ENCODE assay signal across 10 cellular contexts in genomic region chr22:42805998-42806481, GRCh38. TPM values are rescaled to one million over a fixed set of nuclear protein-coding genes. Genes with fewer than 3 reads are reported as not detected.
DNase-seq lines count a peak whose midpoint lies in the region; ATAC-seq and TF ChIP-seq lines count a peak whose summit lies in the region.
"Had no signal": no experiment of that assay in that cellular context is flagged by ENCODE, and none has a peak within 500 bp of the region (broad histone marks: within the 10 kb centered on the region; RNA-seq: fewer than 3 reads in every experiment).

No MANE protein-coding gene starts in this region.

- CTCF ChIA-PET in Calu3 (lab: Charles Lee) = interaction anchor here (0.7 to 1.3 kb wide), 3 partner anchors 14 to 416 kb away, joined by 3 read pairs; no protein-coding TSS in a partner anchor

- no peak for TF ChIP-seq CTCF in Calu3 (IDR thresholded peaks at IDR 0.05; ENCODE audit: unreplicated experiment)
- no peak for TF ChIP-seq CTCF in VCaP (conservative IDR thresholded peaks at IDR 0.05)
- TF ChIP-seq CTCF in sigmoid colon (IDR thresholded peaks at IDR 0.05) = no peak

- no peaks in the 10 kb centered on the region for H3K9me3 ChIP-seq in sigmoid colon

- peaks cover 24 to 92% (median 49%) of the 10 kb centered on the region in 4 donors for H3K36me3 ChIP-seq in sigmoid colon

- H3K27ac Mint-ChIP-seq in Calu3 (ENCODE audit: unreplicated experiment) = peak overlapping the region; percentile 88
- no peak overlapping the region for H3K27ac Mint-ChIP-seq in activated T-helper 1 cell treated with anti-CD3 and anti-CD28 coated beads, Interleukin-12 subunit alpha, Interleukin-12 subunit beta, Interleukin-2, Interleukin-4 antibody, amounts not matched to agents 30 ng/mL and 10 ng/mL and 1 ng/mL, durations not matched to agents 14 hours and 24 hours and 36 hours

- H3K27me3 ChIP-seq in sigmoid colon = no peaks in the 10 kb centered on the region

- TF ChIP-seq EP300 in sigmoid colon (IDR thresholded peaks at IDR 0.05) = no peak

- DNase-seq in Calu3 (no peak), left cardiac atrium (no peak), sigmoid colon (no peak), NCI-H2107 treated with DMSO at 0.1 percent for 48 hours (lab: John Stamatoyannopoulos, UW; ENCODE audit: unreplicated experiment) (no peak), NCI-H1092 treated with DMSO at 0.1 percent for 48 hours (lab: John Stamatoyannopoulos, UW) (no peak)
- no peak for DNase-seq in activated CD4-positive, alpha-beta T cell treated with anti-CD3 and anti-CD28 coated beads, Interleukin-2, amount 50 U/mL, for 48 hours
- no peak for DNase-seq in activated T-helper 1 cell treated with anti-CD3 and anti-CD28 coated beads, Interleukin-12 subunit alpha, Interleukin-12 subunit beta, Interleukin-2, Interleukin-4 antibody, amounts not matched to agents 30 ng/mL and 10 ng/mL and 1 ng/mL, durations not matched to agents 14 hours and 24 hours and 36 hours (ENCODE audit: low spot score)
- DNase-seq: COR-L47; stimulated activated CD4-positive, alpha-beta T cell treated with anti-CD3 and anti-CD28 coated beads, Interleukin-4, amount 100 ng/mL, for 1 hour had no signal

- H3K4me3 Mint-ChIP-seq in Calu3 (ENCODE audit: low read depth, unreplicated experiment) = peak overlapping the region; percentile 48
- no peak overlapping the region for H3K4me3 Mint-ChIP-seq in activated T-helper 1 cell treated with anti-CD3 and anti-CD28 coated beads, Interleukin-12 subunit alpha, Interleukin-12 subunit beta, Interleukin-2, Interleukin-4 antibody, amounts not matched to agents 30 ng/mL and 10 ng/mL and 1 ng/mL, durations not matched to agents 14 hours and 24 hours and 36 hours

- peaks cover 60% of the 10 kb centered on the region for H3K36me3 Mint-ChIP-seq in Calu3 (ENCODE audit: insufficient read depth, unreplicated experiment)
- peaks cover 15% of the 10 kb centered on the region for H3K36me3 Mint-ChIP-seq in activated T-helper 1 cell treated with anti-CD3 and anti-CD28 coated beads, Interleukin-12 subunit alpha, Interleukin-12 subunit beta, Interleukin-2, Interleukin-4 antibody, amounts not matched to agents 30 ng/mL and 10 ng/mL and 1 ng/mL, durations not matched to agents 14 hours and 24 hours and 36 hours (ENCODE audit: low read depth)

- 90 to 91% methylated on average over 9 of the region's 9 CpGs for WGBS in sigmoid colon, 2 donors

- no peak for TF ChIP-seq POLR2A in sigmoid colon (IDR thresholded peaks at IDR 0.05)

- no peaks in the 10 kb centered on the region for H3K4me1 ChIP-seq in sigmoid colon

- no peaks in the 10 kb centered on the region for H3K27me3 Mint-ChIP-seq in Calu3 (ENCODE audit: unreplicated experiment)
- no peaks in the 10 kb centered on the region for H3K27me3 Mint-ChIP-seq in activated T-helper 1 cell treated with anti-CD3 and anti-CD28 coated beads, Interleukin-12 subunit alpha, Interleukin-12 subunit beta, Interleukin-2, Interleukin-4 antibody, amounts not matched to agents 30 ng/mL and 10 ng/mL and 1 ng/mL, durations not matched to agents 14 hours and 24 hours and 36 hours (ENCODE audit: insufficient read depth)

- H3K27ac ChIP-seq in VCaP (peak overlapping the region; percentile 100), sigmoid colon (peak overlapping the region; percentile 2 to 64 (median 30))

- BruUV-seq in Calu3 (replicated peaks; lab: Mats Ljungman, UMichigan) = no TSS peak

- intact Hi-C loops in Calu3 (cut with micrococcal nuclease; ENCODE audit: unreplicated experiment) (loop anchor here (2.0 kb wide), 1 partner anchor 15 kb away; no protein-coding TSS in a partner anchor), left cardiac atrium (cut with DNase I) (no loop called here), sigmoid colon (cut with DNase I) (no loop called here)
- intact Hi-C loops in activated T-helper 1 cell treated with anti-CD3 and anti-CD28 coated beads, Interleukin-12 subunit alpha, Interleukin-12 subunit beta, Interleukin-2, Interleukin-4 antibody, amounts not matched to agents 30 ng/mL and 10 ng/mL and 1 ng/mL, durations not matched to agents 14 hours and 24 hours and 36 hours (cut with micrococcal nuclease) = no loop called here

- H3K4me3 ChIP-seq in sigmoid colon = no peak overlapping the region

- peaks cover 16% of the 10 kb centered on the region for H3K4me1 Mint-ChIP-seq in Calu3 (ENCODE audit: low read depth, unreplicated experiment)
- peaks cover 4% of the 10 kb centered on the region for H3K4me1 Mint-ChIP-seq in activated T-helper 1 cell treated with anti-CD3 and anti-CD28 coated beads, Interleukin-12 subunit alpha, Interleukin-12 subunit beta, Interleukin-2, Interleukin-4 antibody, amounts not matched to agents 30 ng/mL and 10 ng/mL and 1 ng/mL, durations not matched to agents 14 hours and 24 hours and 36 hours (ENCODE audit: low read depth)

- ATAC-seq in left cardiac atrium = peak; percentile 2 to 40

- H3K9me3 Mint-ChIP-seq in Calu3 (ENCODE audit: low read depth, unreplicated experiment) = no peaks in the 10 kb centered on the region
- no peaks in the 10 kb centered on the region for H3K9me3 Mint-ChIP-seq in activated T-helper 1 cell treated with anti-CD3 and anti-CD28 coated beads, Interleukin-12 subunit alpha, Interleukin-12 subunit beta, Interleukin-2, Interleukin-4 antibody, amounts not matched to agents 30 ng/mL and 10 ng/mL and 1 ng/mL, durations not matched to agents 14 hours and 24 hours and 36 hours

RNA-seq across cellular contexts. Expression of gene ARFGAP3, which starts 51.0 kb away (rescaled TPM):
- total RNA-seq in Calu3 (2022) (29.7 and 37.8 TPM in 2 replicates), left cardiac atrium (10 to 100 TPM; 21.2 to 39.8 TPM), sigmoid colon (10 to 100 TPM; 35.7 to 45.3 (median 40.5) TPM)
- 10 to 100 TPM; 23.4 to 28.4 (median 27.1) TPM for polyA plus RNA-seq in sigmoid colon
- total RNA-seq in activated T-helper 1 cell treated with anti-CD3 and anti-CD28 coated beads, Interleukin-12 subunit alpha, Interleukin-12 subunit beta, Interleukin-2, Interleukin-4 antibody, amounts not matched to agents 30 ng/mL and 10 ng/mL and 1 ng/mL, durations not matched to agents 14 hours and 24 hours and 36 hours = 38.0 and 42.3 TPM in 2 replicates
